ENCODE assay signal across 7 cellular contexts in genomic region chr20:58868795-58869194, GRCh38. TPM values are rescaled to one million over a fixed set of nuclear protein-coding genes. Genes with fewer than 3 reads are reported as not detected.
A peak's percentile ranks its signal among the peaks of the same experiment; 100 is the strongest.
DNase-seq lines count a peak whose midpoint lies in the region; ATAC-seq and TF ChIP-seq lines count a peak whose summit lies in the region.

No MANE protein-coding gene starts in this region.

- intact Hi-C loops in transverse colon (cut with DNase I; ENCODE audit: low total_unique reads), result no loop called here

- no peak overlapping the region for H3K23ac ChIP-seq in trophoblast cell (ENCODE audit: low read length)

- no peak overlapping the region for H3K14ac ChIP-seq in trophoblast cell (ENCODE audit: low read length)

- TF ChIP-seq CTCF in GM12865 (IDR thresholded peaks at IDR 0.05; ENCODE audit: insufficient read depth, low read depth, low read length, missing control alignments) (peak; percentile 36), transverse colon (IDR thresholded peaks at IDR 0.05) (no peak)

- H3K79me2 ChIP-seq in trophoblast cell (ENCODE audit: control insufficient read depth, insufficient read depth, low read length, poor library complexity), result no peaks in the 10 kb centered on the region

- no peak overlapping the region for H2AFZ ChIP-seq in trophoblast cell (ENCODE audit: insufficient read depth, low read length, poor library complexity)

- no peak overlapping the region for H4K91ac ChIP-seq in trophoblast cell (ENCODE audit: low read depth, low read length)

- no peak overlapping the region for H2BK120ac ChIP-seq in trophoblast cell (ENCODE audit: insufficient read depth, low read length, poor library complexity)

- H2BK12ac ChIP-seq in trophoblast cell (ENCODE audit: low read length), result no peak overlapping the region

- H3K18ac ChIP-seq in trophoblast cell (ENCODE audit: low read length), result no peak overlapping the region

- H2AK5ac ChIP-seq in trophoblast cell (ENCODE audit: low read length), result no peak overlapping the region

- TF ChIP-seq EP300 in transverse colon (IDR thresholded peaks at IDR 0.05; ENCODE audit: low read depth), result no peak

- no peak for ATAC-seq in HG03442 (IDR thresholded peaks at IDR 0.05; ENCODE audit: unreplicated experiment)
- no peak for ATAC-seq in HG02870 (IDR thresholded peaks at IDR 0.05; ENCODE audit: unreplicated experiment)

- no peaks in the 10 kb centered on the region for H3K4me1 ChIP-seq in trophoblast cell (ENCODE audit: control insufficient read depth in 1 of 2, insufficient read depth in 2 of 2, low read length in 2 of 2)
- H3K4me1 ChIP-seq in transverse colon, result peaks cover 0 to 8% (median 0%) of the 10 kb centered on the region in 4 donors

- H3K9ac ChIP-seq in trophoblast cell (ENCODE audit: low read length), result no peak overlapping the region

- H4K8ac ChIP-seq in trophoblast cell (ENCODE audit: low read depth, low read length), result no peak overlapping the region

- H4K12ac ChIP-seq in trophoblast cell (ENCODE audit: low read depth, low read length), result no peak overlapping the region

- no CpG with 5 or more reads among the region's 14 CpGs for WGBS in trophoblast cell (ENCODE audit: extremely low coverage, insufficient coverage, insufficient read length)
- 61 to 65% methylated on average over 6 to 14 of the region's 14 CpGs for WGBS in transverse colon (ENCODE audit: low coverage in 1 of 2), 2 donors

- H3K4me3 ChIP-seq in GM12865 (ENCODE audit: low read depth, low read length) (no peak overlapping the region), trophoblast cell (ENCODE audit: low read depth, low read length) (no peak overlapping the region), transverse colon (no peak overlapping the region)

- in situ Hi-C loops in transverse colon (cut with MboI; ENCODE audit: low pct_ligation_motif_present in 1 of 4, low pct_unique_long_range_greater_than_20kb in 1 of 4, low sequenced_read_pairs in 3 of 4), result loop anchor here (10.0 to 25.0 kb wide), 7 partner anchors 106 to 631 kb away; partner anchors contain the start of genes ANKRD60 (in 1 of the 4) and STX16 (in 1 of the 4)

- H2BK5ac ChIP-seq in trophoblast cell (ENCODE audit: low read depth, low read length, poor library complexity), result no peak overlapping the region

- H3K9me3 ChIP-seq in trophoblast cell (ENCODE audit: insufficient read depth, low read depth, low read length) (peaks cover 2% of the 10 kb centered on the region), transverse colon (no peaks in the 10 kb centered on the region)

- no peak overlapping the region for H3K4me2 ChIP-seq in trophoblast cell (ENCODE audit: low read length)

- H3K27me3 ChIP-seq in trophoblast cell (ENCODE audit: insufficient read depth, low read length), result no peaks in the 10 kb centered on the region
- peaks cover 6% of the 10 kb centered on the region for H3K27me3 ChIP-seq in transverse colon

- H3K36me3 ChIP-seq in trophoblast cell (ENCODE audit: control insufficient read depth in 1 of 2, insufficient read depth in 2 of 2, low read length in 2 of 2) (no peaks in the 10 kb centered on the region), transverse colon (no peaks in the 10 kb centered on the region)

- H3K27ac ChIP-seq in trophoblast cell (ENCODE audit: low read depth, low read length), result no peak overlapping the region
- H3K27ac ChIP-seq in transverse colon, result no peak overlapping the region

- peak; percentile 29 for DNase-seq in GM12865 (ENCODE audit: low read depth)
- DNase-seq in NCI-H2227 treated with DMSO at 0.1 percent for 48 hours (lab: John Stamatoyannopoulos, UW), result peak; percentile 22
- peak; percentile 46 for DNase-seq in dedifferentiated amniotic fluid mesenchymal stem cell (ENCODE audit: extremely low spot score)
- peak; percentile 86 to 96 for DNase-seq in trophoblast cell
- no peak for DNase-seq in transverse colon

- no peak for TF ChIP-seq POLR2A in transverse colon (IDR thresholded peaks at IDR 0.05)

- H3K79me1 ChIP-seq in trophoblast cell (ENCODE audit: low read length), result peaks cover 1% of the 10 kb centered on the region

- H3K4ac ChIP-seq in trophoblast cell (ENCODE audit: low read depth, low read length), result no peak overlapping the region

RNA-seq across cellular contexts. Expression of gene GNAS, which starts 16.3 kb away (rescaled TPM):
- polyA plus RNA-seq in trophoblast cell (2013), result 1,560 and 1,575 TPM in 2 replicates
- 100 to 1,000 TPM; 501 to 716 (median 535) TPM for total RNA-seq in transverse colon

RNA-seq across cellular contexts. Expression of gene GNAS-AS1, which starts 18.1 kb away (rescaled TPM):
- polyA plus RNA-seq in trophoblast cell (2013), result 0.35 and 0.56 TPM in 2 replicates
- 1 to 10 TPM in 1 of 4 donors, under 1 TPM in 1, not detected in 2; 0.55 to 1.1 TPM for total RNA-seq in transverse colon
